ENCODE assay signal across 2 cellular contexts in the genomic region with DNA sequence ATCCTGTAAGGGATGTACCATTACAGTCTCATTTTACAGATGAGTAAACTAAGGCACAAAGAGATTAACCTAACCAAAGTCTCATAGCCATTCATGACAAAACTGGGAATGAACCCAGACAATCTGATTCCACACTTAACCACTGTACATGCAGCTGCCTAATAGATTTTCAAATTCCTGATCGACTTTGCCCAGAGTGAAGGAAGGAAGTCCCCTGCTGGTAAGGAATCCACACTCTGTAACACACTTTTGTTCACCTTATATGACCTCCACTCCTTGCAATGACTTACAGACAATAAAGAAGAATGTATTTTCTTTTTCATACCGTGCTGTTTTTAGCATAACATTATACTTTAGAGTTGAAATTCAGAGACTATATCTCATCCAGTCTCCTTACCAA.
TF ChIP-seq lines count a peak whose summit lies in the region.

No MANE protein-coding gene starts in this region.

TF ChIP-seq in HCT116, 20 proteins besides CTCF, POLR2A, EP300 and RAD21:
- TF ChIP-seq ZFX (IDR thresholded peaks at IDR 0.05) = no peak
- TF ChIP-seq CEBPB (IDR thresholded peaks at IDR 0.05; ENCODE audit: low read depth) = no peak
- no peak for TF ChIP-seq EGR1 (IDR thresholded peaks at IDR 0.05; ENCODE audit: low read depth)
- no peak for TF ChIP-seq REST (IDR thresholded peaks at IDR 0.05; ENCODE audit: low read depth)
- TF ChIP-seq, protein P1, sequence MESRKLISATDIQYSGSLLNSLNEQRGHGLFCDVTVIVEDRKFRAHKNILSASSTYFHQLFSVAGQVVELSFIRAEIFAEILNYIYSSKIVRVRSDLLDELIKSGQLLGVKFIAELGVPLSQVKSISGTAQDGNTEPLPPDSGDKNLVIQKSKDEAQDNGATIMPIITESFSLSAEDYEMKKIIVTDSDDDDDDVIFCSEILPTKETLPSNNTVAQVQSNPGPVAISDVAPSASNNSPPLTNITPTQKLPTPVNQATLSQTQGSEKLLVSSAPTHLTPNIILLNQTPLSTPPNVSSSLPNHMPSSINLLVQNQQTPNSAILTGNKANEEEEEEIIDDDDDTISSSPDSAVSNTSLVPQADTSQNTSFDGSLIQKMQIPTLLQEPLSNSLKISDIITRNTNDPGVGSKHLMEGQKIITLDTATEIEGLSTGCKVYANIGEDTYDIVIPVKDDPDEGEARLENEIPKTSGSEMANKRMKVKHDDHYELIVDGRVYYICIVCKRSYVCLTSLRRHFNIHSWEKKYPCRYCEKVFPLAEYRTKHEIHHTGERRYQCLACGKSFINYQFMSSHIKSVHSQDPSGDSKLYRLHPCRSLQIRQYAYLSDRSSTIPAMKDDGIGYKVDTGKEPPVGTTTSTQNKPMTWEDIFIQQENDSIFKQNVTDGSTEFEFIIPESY (IDR thresholded peaks at IDR 0.05; ENCODE audit: extremely low read depth, insufficient replicate concordance, low read length) = no peak
- no peak for TF ChIP-seq SP1 (IDR thresholded peaks at IDR 0.05; ENCODE audit: low read depth)

TF ChIP-seq in WTC11, 78 proteins besides CTCF, POLR2A, EP300 and RAD21:
- TF ChIP-seq ELF4 (CRISPR knock-in tag; IDR thresholded peaks at IDR 0.05; ENCODE audit: low read depth) (no peak), NR3C1 (CRISPR knock-in tag; conservative IDR thresholded peaks at IDR 0.05; ENCODE audit: low read depth) (no peak), OVOL2 (CRISPR knock-in tag; IDR thresholded peaks at IDR 0.05; ENCODE audit: borderline replicate concordance) (no peak), GRHL2 (CRISPR knock-in tag; IDR thresholded peaks at IDR 0.05; ENCODE audit: insufficient replicate concordance, severe bottlenecking) (no peak), NFE2L1 (CRISPR knock-in tag; IDR thresholded peaks at IDR 0.05) (no peak), FOXK1 (CRISPR knock-in tag; IDR thresholded peaks at IDR 0.05) (no peak), AFF4 (CRISPR knock-in tag; IDR thresholded peaks at IDR 0.05; ENCODE audit: borderline replicate concordance) (no peak), FOXJ3 (CRISPR knock-in tag; IDR thresholded peaks at IDR 0.05; ENCODE audit: borderline replicate concordance) (no peak)
